Comparison of ENCODE assay signal across 8 cellular contexts in genomic region chr13:49560270-49561063, GRCh38. TPM values are rescaled to one million over a fixed set of nuclear protein-coding genes. Genes with fewer than 3 reads are reported as not detected.
A peak's percentile ranks its signal among the peaks of the same experiment; 100 is the strongest.
DNase-seq lines count a peak whose midpoint lies in the region; ATAC-seq and TF ChIP-seq lines count a peak whose summit lies in the region.

No MANE protein-coding gene starts in this region.

- peaks cover 41% of the 10 kb centered on the region for H3K36me3 Mint-ChIP-seq in activated CD4-positive, alpha-beta T cell treated with anti-CD3 and anti-CD28 coated beads for 36 hours (ENCODE audit: low read depth)

- peaks cover 16% of the 10 kb centered on the region for H3K36me3 ChIP-seq in WERI-Rb-1
- H3K36me3 ChIP-seq in thyroid gland = peaks cover 29 to 33% of the 10 kb centered on the region in 2 donors

- WGBS in thyroid gland, 2 donors = 77 to 78% methylated on average over 10 of the region's 10 CpGs

- TF ChIP-seq CTCF in WERI-Rb-1 (IDR thresholded peaks at IDR 0.05; ENCODE audit: low read depth, low read length) (no peak), thyroid gland (IDR thresholded peaks at IDR 0.05) (no peak)

- peaks cover 5 to 9% of the 10 kb centered on the region in 2 donors for H3K4me1 ChIP-seq in thyroid gland

- H3K9me3 Mint-ChIP-seq in activated CD4-positive, alpha-beta T cell treated with anti-CD3 and anti-CD28 coated beads for 36 hours (ENCODE audit: low read depth) = no peaks in the 10 kb centered on the region

- H3K27me3 Mint-ChIP-seq in activated CD4-positive, alpha-beta T cell treated with anti-CD3 and anti-CD28 coated beads for 36 hours = no peaks in the 10 kb centered on the region

- H3K27me3 ChIP-seq in WERI-Rb-1 (ENCODE audit: insufficient read depth, low read depth, severe bottlenecking) (no peaks in the 10 kb centered on the region), thyroid gland (no peaks in the 10 kb centered on the region)

- no peaks in the 10 kb centered on the region for H3K4me1 Mint-ChIP-seq in activated CD4-positive, alpha-beta T cell treated with anti-CD3 and anti-CD28 coated beads for 36 hours

- ATAC-seq in activated CD4-positive, alpha-beta T cell treated with anti-CD3 and anti-CD28 coated beads for 36 hours = no peak
- no peak for ATAC-seq in GM18517 (IDR thresholded peaks at IDR 0.05; ENCODE audit: unreplicated experiment)
- no peak for ATAC-seq in HG02970 (IDR thresholded peaks at IDR 0.05; ENCODE audit: low FRiP score, unreplicated experiment)

- intact Hi-C loops in activated CD4-positive, alpha-beta T cell treated with anti-CD3 and anti-CD28 coated beads for 36 hours (cut with DNase I, micrococcal nuclease) = no loop called here
- intact Hi-C loops in thyroid gland (cut with DNase I) = no loop called here

- H3K27ac Mint-ChIP-seq in activated CD4-positive, alpha-beta T cell treated with anti-CD3 and anti-CD28 coated beads for 36 hours = no peak overlapping the region

- peak overlapping the region; percentile 41 for H3K27ac ChIP-seq in WERI-Rb-1
- H3K27ac ChIP-seq in thyroid gland = peak overlapping the region in 2 of 3 donors; percentile 20 to 36

- peak; percentile 23 for DNase-seq in activated CD4-positive, alpha-beta T cell treated with anti-CD3 and anti-CD28 coated beads for 36 hours
- no peak for DNase-seq in activated CD4-positive, alpha-beta T cell treated with anti-CD3 and anti-CD28 coated beads for 4 hours
- peak; percentile 14 for DNase-seq in WERI-Rb-1
- peak; percentile 41 for DNase-seq in hepatic stellate cell (ENCODE audit: low spot score)
- no peak for DNase-seq in thyroid gland
- no peak for DNase-seq in mesenteric fat pad (ENCODE audit: low spot score)

- no peak for TF ChIP-seq POLR2A in thyroid gland (IDR thresholded peaks at IDR 0.05)

- no peak overlapping the region for H3K4me3 ChIP-seq in WERI-Rb-1 (ENCODE audit: low read depth, low read length)
- no peak overlapping the region for H3K4me3 ChIP-seq in thyroid gland (replicated peaks in 1 of 3)

- no peaks in the 10 kb centered on the region for H3K9me3 ChIP-seq in WERI-Rb-1 (ENCODE audit: severe bottlenecking)
- no peaks in the 10 kb centered on the region for H3K9me3 ChIP-seq in thyroid gland

- CTCF ChIA-PET in activated CD4-positive, alpha-beta T cell treated with anti-CD3 and anti-CD28 coated beads for 36 hours (lab: Charles Lee) = interaction anchor here (0.6 to 0.7 kb wide), 3 partner anchors 23 to 68 kb away, joined by 3 read pairs; partner anchors contain the start of gene ARL11

- POLR2A ChIA-PET in activated CD4-positive, alpha-beta T cell treated with anti-CD3 and anti-CD28 coated beads for 36 hours (lab: Charles Lee) = no interaction called here

- H3K4me3 Mint-ChIP-seq in activated CD4-positive, alpha-beta T cell treated with anti-CD3 and anti-CD28 coated beads for 36 hours = no peak overlapping the region

RNA-seq across cellular contexts. Expression of gene RCBTB1, which starts 24.9 kb away (rescaled TPM):
- 10 to 100 TPM in 1 of 2 experiments, 1 to 10 TPM in 1; 9.8 to 14.9 TPM for total RNA-seq in activated CD4-positive, alpha-beta T cell treated with anti-CD3 and anti-CD28 coated beads for 36 hours
- total RNA-seq in thyroid gland (100 to 1,000 TPM in 2 of 4 donors, 10 to 100 TPM in 2; 82.2 to 172 (median 98.0) TPM), mesenteric fat pad (15.6 TPM)

Comparison
In these comparisons a context has a peak if more than half of its experiments do, and no peak if none do; other contexts are left out.
1. DNase-seq: peak in activated CD4-positive, alpha-beta T cell treated with anti-CD3 and anti-CD28 coated beads for 36 hours (single experiment), WERI-Rb-1 (single experiment) and hepatic stellate cell (single experiment); none in activated CD4-positive, alpha-beta T cell treated with anti-CD3 and anti-CD28 coated beads for 4 hours (0 of 2), thyroid gland (0 of 2) and mesenteric fat pad (single experiment).